Comparison of ENCODE assay signal across 1 cellular context in genomic region chr19:14383556-14383897, GRCh38.
TF ChIP-seq lines count a peak whose summit lies in the region.

No MANE protein-coding gene starts in this region.

TF ChIP-seq in IMR-90, 13 proteins besides CTCF, POLR2A, EP300 and RAD21:
- TF ChIP-seq ELK1 (IDR thresholded peaks at IDR 0.05; ENCODE audit: borderline replicate concordance, low read depth, low read length) = no peak
- no peak for TF ChIP-seq RFX5 (IDR thresholded peaks at IDR 0.05; ENCODE audit: low read depth, low read length)
